Comparison of ENCODE assay signal across 1 cellular context in genomic region chr3:38164136-38164965, GRCh38.
A peak's percentile ranks its signal among the peaks of the same experiment; 100 is the strongest.
TF ChIP-seq lines count a peak whose summit lies in the region.

No MANE protein-coding gene starts in this region.

TF ChIP-seq in K562, 482 proteins besides CTCF, POLR2A, EP300 and RAD21 (continued from another document and continues in another):
- TF ChIP-seq HLTF (IDR thresholded peaks at IDR 0.05) (no peak; the same call in 1 of the 2 replicates), ATF4 (CRISPR knock-in tag; IDR thresholded peaks at IDR 0.05) (no peak), CHCHD3 (CRISPR knock-in tag; IDR thresholded peaks at IDR 0.05) (no peak), MYBL2 (IDR thresholded peaks at IDR 0.05; ENCODE audit: low read depth) (no peak), MYBL2 (CRISPR knock-in tag; IDR thresholded peaks at IDR 0.05; ENCODE audit: borderline replicate concordance) (no peak), ZNF263 (CRISPR knock-in tag; IDR thresholded peaks at IDR 0.05; ENCODE audit: borderline replicate concordance) (no peak), PRDM10 (IDR thresholded peaks at IDR 0.05; ENCODE audit: partially characterized antibody) (peak; percentile 41), NEUROD1 (IDR thresholded peaks at IDR 0.05; ENCODE audit: borderline replicate concordance, low read depth, low read length, partially characterized antibody) (peak; percentile 19), PHB2 (IDR thresholded peaks at IDR 0.05; ENCODE audit: low read depth) (no peak), TEAD1 (CRISPR knock-in tag; IDR thresholded peaks at IDR 0.05) (peak; percentile 44 to 62; a peak in 2 of 4 replicates), ZNF79 (CRISPR knock-in tag; IDR thresholded peaks at IDR 0.05; ENCODE audit: low read depth) (no peak), ZNF77 (CRISPR knock-in tag; IDR thresholded peaks at IDR 0.05) (no peak), POLR3A (IDR thresholded peaks at IDR 0.05; ENCODE audit: borderline replicate concordance, extremely low read depth, insufficient read depth, insufficient read length) (no peak), ZNF512 (tag; IDR thresholded peaks at IDR 0.05) (no peak), BDP1 (IDR thresholded peaks at IDR 0.05; ENCODE audit: insufficient read depth, insufficient read length) (no peak), E4F1 (CRISPR knock-in tag; IDR thresholded peaks at IDR 0.05; ENCODE audit: borderline replicate concordance) (no peak), ZMIZ1 (IDR thresholded peaks at IDR 0.05; ENCODE audit: low read depth in 2 of 2, low read length in 2 of 2) (no peak), ZNF354B (CRISPR knock-in tag; IDR thresholded peaks at IDR 0.05) (no peak), MCM3 (IDR thresholded peaks at IDR 0.05) (no peak), GTF2A2 (tag; IDR thresholded peaks at IDR 0.05) (no peak), ARID1B (IDR thresholded peaks at IDR 0.05) (peak; percentile 20; the same call in 1 of the 2 replicates), PHF20 (IDR thresholded peaks at IDR 0.05; ENCODE audit: partially characterized antibody) (peak; percentile 8), FUS (optimal IDR thresholded peaks at IDR 0.05; ENCODE audit: low read depth, low read length) (no peak), C11orf30 (IDR thresholded peaks at IDR 0.05; ENCODE audit: low read depth) (no peak), PKNOX1 (IDR thresholded peaks at IDR 0.05) (no peak), ELK1 (CRISPR knock-in tag; IDR thresholded peaks at IDR 0.05) (no peak), CBX5 (IDR thresholded peaks at IDR 0.05; ENCODE audit: borderline replicate concordance, low read depth) (no peak), NUFIP1 (IDR thresholded peaks at IDR 0.05; ENCODE audit: partially characterized antibody) (no peak), MAFF (IDR thresholded peaks at IDR 0.05; ENCODE audit: low read length) (no peak), ZNF324 (CRISPR knock-in tag; IDR thresholded peaks at IDR 0.05) (no peak), GABPB2 (CRISPR knock-in tag; conservative IDR thresholded peaks at IDR 0.05) (no peak), ZBTB9 (CRISPR knock-in tag; IDR thresholded peaks at IDR 0.05) (peak; percentile 18; the same call in 1 of the 2 replicates), CXXC5 (CRISPR knock-in tag; IDR thresholded peaks at IDR 0.05) (no peak), FOSL1 (tag; conservative IDR thresholded peaks at IDR 0.05) (no peak), ZFP30 (CRISPR knock-in tag; IDR thresholded peaks at IDR 0.05; ENCODE audit: borderline replicate concordance) (no peak), PCBP1 (IDR thresholded peaks at IDR 0.05; ENCODE audit: low read depth, low read length, poor library complexity, severe bottlenecking) (no peak), GMEB1 (CRISPR knock-in tag; IDR thresholded peaks at IDR 0.05) (no peak), PRMT5 (CRISPR knock-in tag; IDR thresholded peaks at IDR 0.05) (no peak), ZNF395 (CRISPR knock-in tag; IDR thresholded peaks at IDR 0.05) (peak; percentile 32; the same call in 1 of the 2 replicates), HMBOX1 (IDR thresholded peaks at IDR 0.05) (0 out of 2 replicates have a peak, but pooled peaks have one; percentile 23), ETV6 (IDR thresholded peaks at IDR 0.05; ENCODE audit: borderline replicate concordance in 1 of 2, low read depth in 2 of 2, low read length in 1 of 2) (no peak), ETV6 (CRISPR knock-in tag; IDR thresholded peaks at IDR 0.05; ENCODE audit: borderline replicate concordance) (no peak), HDAC8 (tag; IDR thresholded peaks at IDR 0.05) (no peak)
